8 cellular contexts compared by ENCODE assay signal in genomic region chr20:31663838-31664695, GRCh38. TPM values are rescaled to one million over a fixed set of nuclear protein-coding genes. Genes with fewer than 3 reads are reported as not detected.
DNase-seq lines count a peak whose midpoint lies in the region; ATAC-seq and TF ChIP-seq lines count a peak whose summit lies in the region.

No MANE protein-coding gene starts in this region.

- H3K27me3 ChIP-seq in cardiac muscle cell (no peaks in the 10 kb centered on the region), lung (ENCODE audit: control insufficient read depth, insufficient read depth) (no peaks in the 10 kb centered on the region)

- H3K4me1 ChIP-seq in cardiac muscle cell (ENCODE audit: low read depth) (peaks cover 6% of the 10 kb centered on the region), lung (ENCODE audit: control insufficient read depth in 2 of 2, insufficient read depth in 2 of 2, low read length in 2 of 2) (peaks cover 15 to 31% of the 10 kb centered on the region in 2 donors), urinary bladder (ENCODE audit: insufficient read depth) (no peaks in the 10 kb centered on the region)

- peaks cover 11% of the 10 kb centered on the region in 2 donors for H3K36me3 Mint-ChIP-seq in activated naive CD4-positive, alpha-beta T cell treated with anti-CD3 and anti-CD28 coated beads, Interleukin-2, amount 50 U/mL, for 72 hours

- WGBS in lung, 2 donors: 42 to 70% methylated on average over 11 of the region's 11 CpGs
- 53% methylated on average over 11 of the region's 11 CpGs for WGBS in urinary bladder

- H3K36me3 ChIP-seq in cardiac muscle cell (no peaks in the 10 kb centered on the region), lung (ENCODE audit: control insufficient read depth in 2 of 2, insufficient read depth in 2 of 2, low read length in 2 of 2) (peaks cover 0 to 17% of the 10 kb centered on the region in 2 donors), urinary bladder (ENCODE audit: insufficient read depth) (no peaks in the 10 kb centered on the region)

- H3K27ac ChIP-seq in cardiac muscle cell (peak overlapping the region; percentile 66), lung (ENCODE audit: low read depth in 1 of 2, low read length in 1 of 2) (peak overlapping the region in 1 of 2 donors; percentile 87), urinary bladder (ENCODE audit: low read depth) (peak overlapping the region; percentile 33)

- intact Hi-C loops in cardiac septum (cut with DNase I): loop anchor here (10.0 kb wide), 1 partner anchor 171 kb away; no protein-coding TSS in a partner anchor

- H3K9me3 Mint-ChIP-seq in activated naive CD4-positive, alpha-beta T cell treated with anti-CD3 and anti-CD28 coated beads, Interleukin-2, amount 50 U/mL, for 72 hours: no peaks in the 10 kb centered on the region

- TF ChIP-seq CTCF in cardiac muscle cell (IDR thresholded peaks at IDR 0.05; ENCODE audit: low read depth, low read length) (no peak), lung (IDR thresholded peaks at IDR 0.05; ENCODE audit: control extremely low read depth, extremely low read depth) (no peak)

- no peak overlapping the region for H3K4me3 ChIP-seq in cardiac muscle cell
- no peak overlapping the region for H3K4me3 ChIP-seq in lung
- no peak overlapping the region for H3K4me3 ChIP-seq in urinary bladder (ENCODE audit: low read depth, low read length)

- no peaks in the 10 kb centered on the region for H3K9me3 ChIP-seq in cardiac muscle cell (ENCODE audit: low read depth)
- H3K9me3 ChIP-seq in lung (ENCODE audit: control insufficient read depth in 2 of 2, insufficient read depth in 1 of 2, low read length in 1 of 2): no peaks in the 10 kb centered on the region

- ATAC-seq in activated naive CD4-positive, alpha-beta T cell treated with anti-CD3 and anti-CD28 coated beads, Interleukin-2, amount 50 U/mL, for 72 hours: no peak
- ATAC-seq in lung (ENCODE audit: insufficient read depth, low FRiP score): no peak
- no peak for ATAC-seq in HG03460 (IDR thresholded peaks at IDR 0.05; ENCODE audit: unreplicated experiment)

- DNase-seq in cardiac muscle cell (ENCODE audit: low read depth in 1 of 2, low spot score in 1 of 2) (no peak), cardiac septum (ENCODE audit: low spot score) (no peak), lung (ENCODE audit: low spot score) (peak; percentile 41), NCI-H187 treated with DMSO at 0.1 percent for 48 hours (lab: John Stamatoyannopoulos, UW) (no peak), HCEC 1CT (no peak)
- no peak for DNase-seq in activated naive CD4-positive, alpha-beta T cell treated with anti-CD3 and anti-CD28 coated beads, Interleukin-2, amount 50 U/mL, for 72 hours (ENCODE audit: low spot score in 2 of 2)

- peak overlapping the region; percentile 83 to 93 for H3K27ac Mint-ChIP-seq in activated naive CD4-positive, alpha-beta T cell treated with anti-CD3 and anti-CD28 coated beads, Interleukin-2, amount 50 U/mL, for 72 hours

RNA-seq across cellular contexts. Expression of gene COX4I2, which starts 26.4 kb away (rescaled TPM):
- total RNA-seq in cardiac muscle cell (not detected in 2 replicates), cardiac septum (11.3 TPM), lung (10 to 100 TPM; 14.4 to 18.8 TPM), urinary bladder (4.8 TPM)
- polyA plus RNA-seq in cardiac muscle cell (0.81 and 0.97 TPM in 2 replicates), lung (10 to 100 TPM; 21.0 to 51.8 TPM), urinary bladder (10.1 TPM)
- total RNA-seq in activated naive CD4-positive, alpha-beta T cell treated with anti-CD3 and anti-CD28 coated beads, Interleukin-2, amount 50 U/mL, for 72 hours: not detected

RNA-seq across cellular contexts. Expression of gene BCL2L1, which starts 58.6 kb away (rescaled TPM):
- 74.6 and 81.2 TPM in 2 replicates for total RNA-seq in cardiac muscle cell
- 37.8 and 40.5 TPM in 2 replicates for polyA plus RNA-seq in cardiac muscle cell
- 42.5 TPM for total RNA-seq in cardiac septum
- total RNA-seq in activated naive CD4-positive, alpha-beta T cell treated with anti-CD3 and anti-CD28 coated beads, Interleukin-2, amount 50 U/mL, for 72 hours: 100 to 1,000 TPM in 1 of 2 donors, 10 to 100 TPM in 1; 86.6 to 143 TPM
- 100 to 1,000 TPM; 113 to 150 TPM for total RNA-seq in lung
- polyA plus RNA-seq in lung: 100 to 1,000 TPM; 107 to 120 TPM
- 24.2 TPM for total RNA-seq in urinary bladder
- polyA plus RNA-seq in urinary bladder: 61.3 TPM

RNA-seq across cellular contexts. Expression of gene ID1, which starts 59.0 kb away (rescaled TPM):
- total RNA-seq in cardiac muscle cell (596 and 766 TPM in 2 replicates), cardiac septum (163 TPM), lung (100 to 1,000 TPM; 251 to 389 TPM), urinary bladder (500 TPM)
- polyA plus RNA-seq in cardiac muscle cell (152 and 223 TPM in 2 replicates), lung (100 to 1,000 TPM; 299 to 824 TPM), urinary bladder (683 TPM)
- 10 to 100 TPM in 1 of 2 donors, 1 to 10 TPM in 1; 1.4 to 19.4 TPM for total RNA-seq in activated naive CD4-positive, alpha-beta T cell treated with anti-CD3 and anti-CD28 coated beads, Interleukin-2, amount 50 U/mL, for 72 hours
